19 cellular contexts compared by ENCODE assay signal in genomic region chr9:124805186-124805585, GRCh38. TPM values are rescaled to one million over a fixed set of nuclear protein-coding genes. Genes with fewer than 3 reads are reported as not detected.
DNase-seq lines count a peak whose midpoint lies in the region; ATAC-seq, FAIRE-seq and TF ChIP-seq lines count a peak whose summit lies in the region.
"Had no signal": no experiment of that assay in that cellular context is flagged by ENCODE, and none has a peak within 500 bp of the region (broad histone marks: within the 10 kb centered on the region; RNA-seq: fewer than 3 reads in every experiment).

No MANE protein-coding gene starts in this region.

- TF ChIP-seq EP300 in HepG2 (IDR thresholded peaks at IDR 0.05; ENCODE audit: low read depth in 2 of 2, low read length in 2 of 2) = no peak
- no peak for TF ChIP-seq EP300 in HepG2 (CRISPR knock-in tag; IDR thresholded peaks at IDR 0.05; ENCODE audit: borderline replicate concordance)

- POLR2A ChIA-PET in HepG2 (lab: Yijun Ruan, JAX) = interaction anchor here (1.7 kb wide), 1 partner anchor 13 kb away, joined by 4 read pairs; no protein-coding TSS in a partner anchor

- H3K36me3 Mint-ChIP-seq in astrocyte (ENCODE audit: low read depth, unreplicated experiment) (peaks cover 15% of the 10 kb centered on the region), memory B cell (peaks cover 4% of the 10 kb centered on the region)
- no peaks in the 10 kb centered on the region for H3K36me3 Mint-ChIP-seq in stimulated activated naive B cell treated with anti-CD40 and anti-IgM and Interleukin-4, amounts not matched to agents 10 μg/mL and 1 μg/mL and 100 μg/mL, for 72 hours
- H3K36me3 Mint-ChIP-seq: CD8-positive, alpha-beta memory T cell had no signal

- peak overlapping the region; percentile 45 for H3K27ac Mint-ChIP-seq in astrocyte (ENCODE audit: unreplicated experiment)
- peak overlapping the region; percentile 20 for H3K27ac Mint-ChIP-seq in memory B cell
- H3K27ac Mint-ChIP-seq in stimulated activated naive B cell treated with anti-CD40 and anti-IgM and Interleukin-4, amounts not matched to agents 10 μg/mL and 1 μg/mL and 100 μg/mL, for 72 hours = peak overlapping the region; percentile 3
- H3K27ac Mint-ChIP-seq: IgD-negative memory B cell had no signal

- H3K4me3 ChIP-seq in astrocyte (ENCODE audit: insufficient read depth, low read depth, low read length) (no peak overlapping the region), HepG2 (replicated peaks in 1 of 3; ENCODE audit: insufficient read depth in 1 of 3, low read depth in 2 of 3, low read length in 3 of 3) (no peak overlapping the region)

- H3K27ac ChIP-seq in astrocyte (ENCODE audit: low read depth, low read length) (no peak overlapping the region), HepG2 (ENCODE audit: extremely low read length, insufficient read depth, low read length) (no peak overlapping the region)

- H3K4me1 Mint-ChIP-seq in astrocyte (ENCODE audit: low read depth, unreplicated experiment) = peaks cover 2% of the 10 kb centered on the region
- peaks cover 21% of the 10 kb centered on the region for H3K4me1 Mint-ChIP-seq in memory B cell
- H3K4me1 Mint-ChIP-seq in stimulated activated naive B cell treated with anti-CD40 and anti-IgM and Interleukin-4, amounts not matched to agents 10 μg/mL and 1 μg/mL and 100 μg/mL, for 72 hours = peaks cover 20 to 24% of the 10 kb centered on the region in 2 donors
- H3K4me1 Mint-ChIP-seq: CD8-positive, alpha-beta memory T cell had no signal

- H3K4me2 ChIP-seq in astrocyte (ENCODE audit: low read length) (no peak overlapping the region), HepG2 (ENCODE audit: low read depth, low read length) (no peak overlapping the region)

- H3K79me2 ChIP-seq in astrocyte (ENCODE audit: insufficient read depth, low read length) (no peaks in the 10 kb centered on the region), HepG2 (ENCODE audit: insufficient read depth, low read length) (no peaks in the 10 kb centered on the region)

- BruUV-seq in HepG2 (replicated peaks; lab: Mats Ljungman, UMichigan) = no TSS peak

- intact Hi-C loops in HepG2 (cut with micrococcal nuclease; ENCODE audit: unreplicated experiment) = no loop called here

- H3K4me1 ChIP-seq in astrocyte (ENCODE audit: insufficient read depth, low read length) = peaks cover 7% of the 10 kb centered on the region
- peaks cover 13% of the 10 kb centered on the region for H3K4me1 ChIP-seq in HepG2 (ENCODE audit: insufficient read depth, low read length)

- no peak for TF ChIP-seq RAD21 in HepG2 (CRISPR knock-in tag; IDR thresholded peaks at IDR 0.05)

- H2AFZ ChIP-seq in astrocyte (ENCODE audit: low read depth, low read length) = no peak overlapping the region
- no peak overlapping the region for H2AFZ ChIP-seq in HepG2 (ENCODE audit: low read length)

- H3K9me3 ChIP-seq in astrocyte (ENCODE audit: insufficient read depth, low read depth, low read length) (no peaks in the 10 kb centered on the region), HepG2 (ENCODE audit: low read length) (no peaks in the 10 kb centered on the region)

- H3K9ac ChIP-seq in astrocyte (ENCODE audit: low read length) = no peak overlapping the region
- H3K9ac ChIP-seq in HepG2 (ENCODE audit: insufficient read depth, low read depth, low read length) = no peak overlapping the region

- H3K9me3 Mint-ChIP-seq in astrocyte (ENCODE audit: unreplicated experiment) (no peaks in the 10 kb centered on the region), memory B cell (no peaks in the 10 kb centered on the region)
- H3K9me3 Mint-ChIP-seq in stimulated activated naive B cell treated with anti-CD40 and anti-IgM and Interleukin-4, amounts not matched to agents 10 μg/mL and 1 μg/mL and 100 μg/mL, for 72 hours = no peaks in the 10 kb centered on the region
- H3K9me3 Mint-ChIP-seq: CD8-positive, alpha-beta memory T cell; IgD-negative memory B cell had no signal

- no peaks in the 10 kb centered on the region for H3K36me3 ChIP-seq in astrocyte (ENCODE audit: insufficient read depth, low read length)
- no peaks in the 10 kb centered on the region for H3K36me3 ChIP-seq in HepG2 (replicated peaks in 1 of 2; ENCODE audit: control insufficient read depth in 1 of 2, insufficient read depth in 2 of 2, low read length in 2 of 2)

- H4K20me1 ChIP-seq in astrocyte (ENCODE audit: insufficient read depth, low read length) (no peaks in the 10 kb centered on the region), HepG2 (ENCODE audit: insufficient read depth, low read length) (no peaks in the 10 kb centered on the region)

- 66% methylated on average over 4 of the region's 4 CpGs for WGBS in HepG2 (ENCODE audit: low lambda C conversion rate)

- TF ChIP-seq POLR2A in GM12891 (IDR thresholded peaks at IDR 0.05; ENCODE audit: low read depth, low read length) = no peak
- TF ChIP-seq POLR2A in HepG2 (IDR thresholded peaks at IDR 0.05; ENCODE audit: insufficient read depth in 1 of 2, low read depth in 2 of 2, low read length in 2 of 2) = no peak

- no peak for TF ChIP-seq CTCF in astrocyte (IDR thresholded peaks at IDR 0.05; ENCODE audit: insufficient read depth, low read depth, low read length)
- TF ChIP-seq CTCF in HepG2 (CRISPR knock-in tag; IDR thresholded peaks at IDR 0.05) = no peak

- H3K27me3 ChIP-seq in astrocyte (ENCODE audit: insufficient read depth, low read length) (no peaks in the 10 kb centered on the region), HepG2 (ENCODE audit: control insufficient read depth in 1 of 2, insufficient read depth in 2 of 2, low read length in 2 of 2) (peaks cover 5 to 24% of the 10 kb centered on the region in 2 experiments; a peak in 4 of 5 replicates)

- H3K27me3 Mint-ChIP-seq in astrocyte (ENCODE audit: low read depth, unreplicated experiment) (no peaks in the 10 kb centered on the region), memory B cell (no peaks in the 10 kb centered on the region)
- no peaks in the 10 kb centered on the region for H3K27me3 Mint-ChIP-seq in stimulated activated naive B cell treated with anti-CD40 and anti-IgM and Interleukin-4, amounts not matched to agents 10 μg/mL and 1 μg/mL and 100 μg/mL, for 72 hours
- H3K27me3 Mint-ChIP-seq: IgD-negative memory B cell had no signal

- H3K4me3 Mint-ChIP-seq in astrocyte (ENCODE audit: unreplicated experiment) (no peak overlapping the region), memory B cell (no peak overlapping the region)
- H3K4me3 Mint-ChIP-seq in stimulated activated naive B cell treated with anti-CD40 and anti-IgM and Interleukin-4, amounts not matched to agents 10 μg/mL and 1 μg/mL and 100 μg/mL, for 72 hours = no peak overlapping the region
- H3K4me3 Mint-ChIP-seq: IgD-negative memory B cell had no signal

- CTCF ChIA-PET in HepG2 (lab: Yijun Ruan, JAX; ENCODE audit: low intra/inter-chr PET ratio, low total read pairs) = no interaction called here

- ATAC-seq in memory B cell (ENCODE audit: low read depth) (no peak), HepG2 (no peak)
- no peak for ATAC-seq in stimulated activated naive B cell treated with anti-CD40 and anti-IgM and Interleukin-4, amounts not matched to agents 10 μg/mL and 1 μg/mL and 100 μg/mL, for 72 hours (replicated peaks)
- ATAC-seq: HCT116 had no signal

- peak; percentile 61 for FAIRE-seq in GM12891 (lab: Jason Lieb, UNC)
- no peak for FAIRE-seq in astrocyte (lab: Jason Lieb, UNC)
- no peak for FAIRE-seq in HepG2 (lab: Jason Lieb, UNC)

- DNase-seq in GM12891 (ENCODE audit: insufficient read length, low spot score) = no peak
- DNase-seq in astrocyte (ENCODE audit: low read depth) = no peak
- DNase-seq in memory B cell (ENCODE audit: low spot score in 2 of 2) = no peak
- no peak for DNase-seq in stimulated activated naive B cell treated with anti-CD40 and anti-IgM and Interleukin-4, amounts not matched to agents 10 μg/mL and 1 μg/mL and 100 μg/mL, for 72 hours
- no peak for DNase-seq in NCI-H345 (lab: John Stamatoyannopoulos, UW)
- DNase-seq in HepG2 (ENCODE audit: low spot score) = no peak
- no peak for DNase-seq in T-helper 1 cell
- DNase-seq: ACHN; CD8-positive, alpha-beta memory T cell; NCI-H1048; NCI-H1694; NCI-H2107; NCI-H226; NCI-H526 treated with DMSO at 0.1 percent for 48 hours; NK-92 treated with Interleukin-12 subunit alpha and Interleukin-12 subunit beta, amount 100 ng/mL, for 24 hours had no signal

- in situ Hi-C loops in HepG2 (cut with HindIII; ENCODE audit: extremely low pct_ligation_motif_present, low pct_unique_long_range_greater_than_20kb) = no loop called here

RNA-seq across cellular contexts. Expression of gene OLFML2A, which starts 28.3 kb away (rescaled TPM):
- 0.27 TPM for polyA plus RNA-seq in GM12891 (2012; ENCODE audit: low read depth, missing spikeins)
- total RNA-seq in astrocyte (148 and 179 TPM in 2 replicates), HepG2 (2016; rRNA removed; fragmentation: Illumina TruSeq; extraction: Trizol) (0.02 TPM in 1 of 2 replicates, not detected in the other)
- under 0.01 and 0.09 TPM in 2 replicates for total RNA-seq in HepG2 (2016; cell fraction: cytosol; rRNA removed; fragmentation: Illumina TruSeq; extraction: Trizol; ENCODE audit: low read depth)
- 0.02 TPM in 1 of 2 replicates, not detected in the other for total RNA-seq in HepG2 (2016; cell fraction: insoluble cytoplasmic fraction; rRNA removed; fragmentation: Illumina TruSeq; extraction: Trizol)
- 0.03 TPM in 2 replicates for total RNA-seq in HepG2 (2016; cell fraction: membrane; rRNA removed; fragmentation: Illumina TruSeq; extraction: Trizol)
- total RNA-seq in HepG2 (2016; cell fraction: nucleus; rRNA removed; fragmentation: Illumina TruSeq; extraction: Trizol) = 0.06 and 0.09 TPM in 2 replicates
- polyA plus RNA-seq in HepG2 (2011; rRNA removed) = 0.01 and 0.04 TPM in 2 replicates
- polyA plus RNA-seq in HepG2 (2011; cell fraction: cytosol; rRNA removed) = 0.03 and 0.04 TPM in 2 replicates
- polyA plus RNA-seq in HepG2 (2011; cell fraction: nucleus; rRNA removed) = 0.02 and 0.05 TPM in 2 replicates
- polyA plus RNA-seq in HepG2 (2012) = 0.01 TPM in 1 of 2 replicates, not detected in the other
- polyA plus RNA-seq in HepG2 (2016; cell fraction: cytosol; fragmentation: Illumina TruSeq; extraction: Trizol; ENCODE audit: low read depth) = not detected in 2 replicates
- polyA plus RNA-seq in HepG2 (2016; cell fraction: insoluble cytoplasmic fraction; fragmentation: Illumina TruSeq; extraction: Trizol; ENCODE audit: low read depth) = 0.03 TPM in 1 of 2 replicates, not detected in the other
- not detected in 2 replicates for polyA plus RNA-seq in HepG2 (2016; cell fraction: membrane; fragmentation: Illumina TruSeq; extraction: Trizol; ENCODE audit: low read depth)
- polyA plus RNA-seq in HepG2 (2016; cell fraction: nucleus; fragmentation: Illumina TruSeq; extraction: Trizol; ENCODE audit: insufficient read depth, low read depth) = 0.07 TPM in 1 of 2 replicates, not detected in the other
- polyA minus RNA-seq in HepG2 (2011; rRNA and poly(A)+ RNA removed; ENCODE audit: low replicate concordance) = 0.08 and 2.8 TPM in 2 replicates
- 0.09 and 0.30 TPM in 2 replicates for polyA minus RNA-seq in HepG2 (2011; cell fraction: cytosol; rRNA and poly(A)+ RNA removed)
- polyA minus RNA-seq in HepG2 (2011; cell fraction: nucleus; rRNA and poly(A)+ RNA removed) = 0.12 and 0.26 TPM in 2 replicates
- total RNA-seq: CD8-positive, alpha-beta memory T cell had no signal
- polyA plus RNA-seq: CD8-positive, alpha-beta memory T cell had no signal

RNA-seq across cellular contexts. Expression of gene NR6A1, which starts 34.1 kb away (rescaled TPM):
- 2.0 TPM for polyA plus RNA-seq in GM12891 (2012; ENCODE audit: low read depth, missing spikeins)
- total RNA-seq in astrocyte (14.5 and 20.8 TPM in 2 replicates), HepG2 (2016; rRNA removed; fragmentation: Illumina TruSeq; extraction: Trizol) (31.5 and 50.9 TPM in 2 replicates)
- total RNA-seq in HepG2 (2016; cell fraction: cytosol; rRNA removed; fragmentation: Illumina TruSeq; extraction: Trizol; ENCODE audit: low read depth) = 10.7 and 12.1 TPM in 2 replicates
- total RNA-seq in HepG2 (2016; cell fraction: insoluble cytoplasmic fraction; rRNA removed; fragmentation: Illumina TruSeq; extraction: Trizol) = 28.3 and 52.2 TPM in 2 replicates
- 36.7 and 36.8 TPM in 2 replicates for total RNA-seq in HepG2 (2016; cell fraction: membrane; rRNA removed; fragmentation: Illumina TruSeq; extraction: Trizol)
- 24.3 and 28.3 TPM in 2 replicates for total RNA-seq in HepG2 (2016; cell fraction: nucleus; rRNA removed; fragmentation: Illumina TruSeq; extraction: Trizol)
- polyA plus RNA-seq in HepG2 (2011; rRNA removed) = 19.7 and 28.1 TPM in 2 replicates
- 15.0 and 17.4 TPM in 2 replicates for polyA plus RNA-seq in HepG2 (2011; cell fraction: cytosol; rRNA removed)
- polyA plus RNA-seq in HepG2 (2011; cell fraction: nucleus; rRNA removed) = 18.1 and 19.3 TPM in 2 replicates
- polyA plus RNA-seq in HepG2 (2012) = 12.1 and 12.8 TPM in 2 replicates
- 4.2 and 4.9 TPM in 2 replicates for polyA plus RNA-seq in HepG2 (2016; cell fraction: cytosol; fragmentation: Illumina TruSeq; extraction: Trizol; ENCODE audit: low read depth)
- 20.4 and 24.5 TPM in 2 replicates for polyA plus RNA-seq in HepG2 (2016; cell fraction: insoluble cytoplasmic fraction; fragmentation: Illumina TruSeq; extraction: Trizol; ENCODE audit: low read depth)
- polyA plus RNA-seq in HepG2 (2016; cell fraction: membrane; fragmentation: Illumina TruSeq; extraction: Trizol; ENCODE audit: low read depth) = 8.8 and 10.3 TPM in 2 replicates
- 21.9 and 25.3 TPM in 2 replicates for polyA plus RNA-seq in HepG2 (2016; cell fraction: nucleus; fragmentation: Illumina TruSeq; extraction: Trizol; ENCODE audit: insufficient read depth, low read depth)
- polyA minus RNA-seq in HepG2 (2011; rRNA and poly(A)+ RNA removed; ENCODE audit: low replicate concordance) = 13.7 and 123 TPM in 2 replicates
- polyA minus RNA-seq in HepG2 (2011; cell fraction: cytosol; rRNA and poly(A)+ RNA removed) = 35.0 and 40.7 TPM in 2 replicates
- polyA minus RNA-seq in HepG2 (2011; cell fraction: nucleus; rRNA and poly(A)+ RNA removed) = 26.1 and 27.2 TPM in 2 replicates
- polyA plus RNA-seq: CD8-positive, alpha-beta memory T cell had no signal

RNA-seq across cellular contexts. Expression of gene WDR38, which starts 48.1 kb away (rescaled TPM):
- polyA plus RNA-seq in GM12891 (2012; ENCODE audit: low read depth, missing spikeins) = not detected
- total RNA-seq in astrocyte (not detected in 2 replicates), HepG2 (2016; rRNA removed; fragmentation: Illumina TruSeq; extraction: Trizol) (not detected in 2 replicates)
- total RNA-seq in HepG2 (2016; cell fraction: cytosol; rRNA removed; fragmentation: Illumina TruSeq; extraction: Trizol; ENCODE audit: low read depth) = not detected in 2 replicates
- total RNA-seq in HepG2 (2016; cell fraction: insoluble cytoplasmic fraction; rRNA removed; fragmentation: Illumina TruSeq; extraction: Trizol) = not detected in 2 replicates
- total RNA-seq in HepG2 (2016; cell fraction: membrane; rRNA removed; fragmentation: Illumina TruSeq; extraction: Trizol) = not detected in 2 replicates
- total RNA-seq in HepG2 (2016; cell fraction: nucleus; rRNA removed; fragmentation: Illumina TruSeq; extraction: Trizol) = not detected in 2 replicates
- polyA plus RNA-seq in HepG2 (2011; rRNA removed) = not detected in 2 replicates
- not detected in 2 replicates for polyA plus RNA-seq in HepG2 (2011; cell fraction: cytosol; rRNA removed)
- polyA plus RNA-seq in HepG2 (2011; cell fraction: nucleus; rRNA removed) = not detected in 2 replicates
- 0.11 TPM in 1 of 2 replicates, not detected in the other for polyA plus RNA-seq in HepG2 (2012)
- not detected in 2 replicates for polyA plus RNA-seq in HepG2 (2016; cell fraction: cytosol; fragmentation: Illumina TruSeq; extraction: Trizol; ENCODE audit: low read depth)
- not detected in 2 replicates for polyA plus RNA-seq in HepG2 (2016; cell fraction: insoluble cytoplasmic fraction; fragmentation: Illumina TruSeq; extraction: Trizol; ENCODE audit: low read depth)
- polyA plus RNA-seq in HepG2 (2016; cell fraction: membrane; fragmentation: Illumina TruSeq; extraction: Trizol; ENCODE audit: low read depth) = not detected in 2 replicates
- not detected in 2 replicates for polyA plus RNA-seq in HepG2 (2016; cell fraction: nucleus; fragmentation: Illumina TruSeq; extraction: Trizol; ENCODE audit: insufficient read depth, low read depth)
- not detected in 2 replicates for polyA minus RNA-seq in HepG2 (2011; rRNA and poly(A)+ RNA removed; ENCODE audit: low replicate concordance)
- not detected in 2 replicates for polyA minus RNA-seq in HepG2 (2011; cell fraction: cytosol; rRNA and poly(A)+ RNA removed)
- polyA minus RNA-seq in HepG2 (2011; cell fraction: nucleus; rRNA and poly(A)+ RNA removed) = not detected in 2 replicates
- total RNA-seq: CD8-positive, alpha-beta memory T cell; Daoy had no signal
- polyA plus RNA-seq: BJ; CD8-positive, alpha-beta memory T cell; IgD-negative memory B cell had no signal

RNA-seq across cellular contexts. Expression of gene RPL35, which starts 56.6 kb away (rescaled TPM):
- 5,793 TPM for polyA plus RNA-seq in GM12891 (2012; ENCODE audit: low read depth, missing spikeins)
- total RNA-seq in astrocyte (1,209 and 1,259 TPM in 2 replicates), HepG2 (2016; rRNA removed; fragmentation: Illumina TruSeq; extraction: Trizol) (2,153 and 2,627 TPM in 2 replicates)
- 3,385 and 3,407 TPM in 2 replicates for total RNA-seq in HepG2 (2016; cell fraction: cytosol; rRNA removed; fragmentation: Illumina TruSeq; extraction: Trizol; ENCODE audit: low read depth)
- total RNA-seq in HepG2 (2016; cell fraction: insoluble cytoplasmic fraction; rRNA removed; fragmentation: Illumina TruSeq; extraction: Trizol) = 2,139 and 2,989 TPM in 2 replicates
- total RNA-seq in HepG2 (2016; cell fraction: membrane; rRNA removed; fragmentation: Illumina TruSeq; extraction: Trizol) = 3,807 and 4,143 TPM in 2 replicates
- total RNA-seq in HepG2 (2016; cell fraction: nucleus; rRNA removed; fragmentation: Illumina TruSeq; extraction: Trizol) = 683 and 708 TPM in 2 replicates
- 2,935 and 3,116 TPM in 2 replicates for polyA plus RNA-seq in HepG2 (2011; rRNA removed)
- 2,953 and 3,054 TPM in 2 replicates for polyA plus RNA-seq in HepG2 (2011; cell fraction: cytosol; rRNA removed)
- 616 and 803 TPM in 2 replicates for polyA plus RNA-seq in HepG2 (2011; cell fraction: nucleus; rRNA removed)
- 2,083 and 2,112 TPM in 2 replicates for polyA plus RNA-seq in HepG2 (2012)
- polyA plus RNA-seq in HepG2 (2016; cell fraction: cytosol; fragmentation: Illumina TruSeq; extraction: Trizol; ENCODE audit: low read depth) = 3,684 and 3,704 TPM in 2 replicates
- 2,597 and 2,813 TPM in 2 replicates for polyA plus RNA-seq in HepG2 (2016; cell fraction: insoluble cytoplasmic fraction; fragmentation: Illumina TruSeq; extraction: Trizol; ENCODE audit: low read depth)
- 3,334 and 3,770 TPM in 2 replicates for polyA plus RNA-seq in HepG2 (2016; cell fraction: membrane; fragmentation: Illumina TruSeq; extraction: Trizol; ENCODE audit: low read depth)
- polyA plus RNA-seq in HepG2 (2016; cell fraction: nucleus; fragmentation: Illumina TruSeq; extraction: Trizol; ENCODE audit: insufficient read depth, low read depth) = 1,227 and 1,286 TPM in 2 replicates
- 387 and 1,363 TPM in 2 replicates for polyA minus RNA-seq in HepG2 (2011; rRNA and poly(A)+ RNA removed; ENCODE audit: low replicate concordance)
- polyA minus RNA-seq in HepG2 (2011; cell fraction: cytosol; rRNA and poly(A)+ RNA removed) = 205 and 223 TPM in 2 replicates
- 118 and 163 TPM in 2 replicates for polyA minus RNA-seq in HepG2 (2011; cell fraction: nucleus; rRNA and poly(A)+ RNA removed)

RNA-seq across cellular contexts. Expression of gene ARPC5L, which starts 56.7 kb away (rescaled TPM):
- polyA plus RNA-seq in GM12891 (2012; ENCODE audit: low read depth, missing spikeins) = 82.0 TPM
- total RNA-seq in astrocyte (56.0 and 57.0 TPM in 2 replicates), HepG2 (2016; rRNA removed; fragmentation: Illumina TruSeq; extraction: Trizol) (33.8 and 35.4 TPM in 2 replicates)
- 21.4 and 25.6 TPM in 2 replicates for total RNA-seq in HepG2 (2016; cell fraction: cytosol; rRNA removed; fragmentation: Illumina TruSeq; extraction: Trizol; ENCODE audit: low read depth)
- 32.9 and 34.8 TPM in 2 replicates for total RNA-seq in HepG2 (2016; cell fraction: insoluble cytoplasmic fraction; rRNA removed; fragmentation: Illumina TruSeq; extraction: Trizol)
- 37.4 and 43.6 TPM in 2 replicates for total RNA-seq in HepG2 (2016; cell fraction: membrane; rRNA removed; fragmentation: Illumina TruSeq; extraction: Trizol)
- total RNA-seq in HepG2 (2016; cell fraction: nucleus; rRNA removed; fragmentation: Illumina TruSeq; extraction: Trizol) = 17.1 and 19.2 TPM in 2 replicates
- polyA plus RNA-seq in HepG2 (2011; rRNA removed) = 23.6 and 29.9 TPM in 2 replicates
- polyA plus RNA-seq in HepG2 (2011; cell fraction: cytosol; rRNA removed) = 24.8 and 25.8 TPM in 2 replicates
- 14.2 and 16.9 TPM in 2 replicates for polyA plus RNA-seq in HepG2 (2011; cell fraction: nucleus; rRNA removed)
- 23.8 and 28.3 TPM in 2 replicates for polyA plus RNA-seq in HepG2 (2012)
- polyA plus RNA-seq in HepG2 (2016; cell fraction: cytosol; fragmentation: Illumina TruSeq; extraction: Trizol; ENCODE audit: low read depth) = 38.1 and 45.8 TPM in 2 replicates
- polyA plus RNA-seq in HepG2 (2016; cell fraction: insoluble cytoplasmic fraction; fragmentation: Illumina TruSeq; extraction: Trizol; ENCODE audit: low read depth) = 52.1 and 52.2 TPM in 2 replicates
- 48.0 and 55.5 TPM in 2 replicates for polyA plus RNA-seq in HepG2 (2016; cell fraction: membrane; fragmentation: Illumina TruSeq; extraction: Trizol; ENCODE audit: low read depth)
- 58.5 and 61.4 TPM in 2 replicates for polyA plus RNA-seq in HepG2 (2016; cell fraction: nucleus; fragmentation: Illumina TruSeq; extraction: Trizol; ENCODE audit: insufficient read depth, low read depth)
- 9.0 and 35.1 TPM in 2 replicates for polyA minus RNA-seq in HepG2 (2011; rRNA and poly(A)+ RNA removed; ENCODE audit: low replicate concordance)
- polyA minus RNA-seq in HepG2 (2011; cell fraction: cytosol; rRNA and poly(A)+ RNA removed) = 8.1 and 9.9 TPM in 2 replicates
- 10.1 and 10.8 TPM in 2 replicates for polyA minus RNA-seq in HepG2 (2011; cell fraction: nucleus; rRNA and poly(A)+ RNA removed)

Comparison
In these comparisons a context has a peak if more than half of its experiments do, and no peak if none do; other contexts are left out.
1. RNA of gene OLFML2A, which starts 28.3 kb away (total RNA-seq): 148 to 179 TPM in astrocyte; under 0.01 to 0.09 TPM in HepG2; every median in the first group is over 100 times any median in the second.
2. Peak in every context shown above with its lines, with median percentiles within 50 percentile points of each other: H3K27ac Mint-ChIP-seq.